In genomic region chr12:79706156-79706555, GRCh38 we compare ENCODE assay signal across 19 cellular contexts. TPM values are rescaled to one million over a fixed set of nuclear protein-coding genes. Genes with fewer than 3 reads are reported as not detected.
DNase-seq lines count a peak whose midpoint lies in the region; ATAC-seq and TF ChIP-seq lines count a peak whose summit lies in the region.
"Had no signal": no experiment of that assay in that cellular context is flagged by ENCODE, and none has a peak within 500 bp of the region (broad histone marks: within the 10 kb centered on the region; RNA-seq: fewer than 3 reads in every experiment).

No MANE protein-coding gene starts in this region.

- no peak overlapping the region for H3K27ac ChIP-seq in Karpas-422 (ENCODE audit: low read length)
- no peak overlapping the region for H3K27ac ChIP-seq in CD4-positive, alpha-beta T cell (ENCODE audit: low read depth, low read length)
- H3K27ac ChIP-seq: SK-N-MC had no signal

- no peaks in the 10 kb centered on the region for H4K20me1 ChIP-seq in Karpas-422 (ENCODE audit: insufficient read depth, low read depth, low read length)

- H3K9ac ChIP-seq in Karpas-422 (ENCODE audit: low read length), result no peak overlapping the region

- H3K36me3 Mint-ChIP-seq in HFFc6 (ENCODE audit: low read depth), result no peaks in the 10 kb centered on the region
- H3K36me3 Mint-ChIP-seq in glutamatergic neuron (ENCODE audit: unreplicated experiment), result no peaks in the 10 kb centered on the region
- H3K36me3 Mint-ChIP-seq in CD4-positive, alpha-beta T cell (ENCODE audit: low read depth), result no peaks in the 10 kb centered on the region
- H3K36me3 Mint-ChIP-seq: CD4-positive, alpha-beta memory T cell had no signal

- H3K9me2 ChIP-seq in Karpas-422 (replicated peaks; ENCODE audit: insufficient read depth, low read length), result no peaks in the 10 kb centered on the region

- intact Hi-C loops in CD4-positive, alpha-beta T cell (cut with DNase I, micrococcal nuclease), result no loop called here

- H3K4me1 Mint-ChIP-seq in HFFc6 (ENCODE audit: low read depth) (peaks cover 16% of the 10 kb centered on the region), glutamatergic neuron (ENCODE audit: low read depth, unreplicated experiment) (no peaks in the 10 kb centered on the region)
- no peaks in the 10 kb centered on the region for H3K4me1 Mint-ChIP-seq in CD4-positive, alpha-beta T cell (ENCODE audit: low read depth)
- H3K4me1 Mint-ChIP-seq: CD4-positive, alpha-beta memory T cell had no signal

- H3K4me3 ChIP-seq in Karpas-422 (ENCODE audit: low read length), result no peak overlapping the region
- H3K4me3 ChIP-seq: SK-N-MC had no signal

- no peak overlapping the region for H3K27ac Mint-ChIP-seq in HFFc6
- no peak overlapping the region for H3K27ac Mint-ChIP-seq in glutamatergic neuron (ENCODE audit: unreplicated experiment)
- no peak overlapping the region for H3K27ac Mint-ChIP-seq in CD4-positive, alpha-beta T cell
- H3K27ac Mint-ChIP-seq: CD4-positive, alpha-beta memory T cell had no signal

- no peak overlapping the region for H3K4me3 Mint-ChIP-seq in HFFc6
- H3K4me3 Mint-ChIP-seq in glutamatergic neuron (ENCODE audit: unreplicated experiment), result no peak overlapping the region
- no peak overlapping the region for H3K4me3 Mint-ChIP-seq in CD4-positive, alpha-beta T cell
- H3K4me3 Mint-ChIP-seq: CD4-positive, alpha-beta memory T cell had no signal

- H3K27me3 Mint-ChIP-seq in HFFc6 (ENCODE audit: insufficient read depth) (peaks cover 4% of the 10 kb centered on the region; the same call in 1 of the 2 replicates), glutamatergic neuron (ENCODE audit: unreplicated experiment) (peaks cover 2% of the 10 kb centered on the region)
- H3K27me3 Mint-ChIP-seq in CD4-positive, alpha-beta T cell, result peaks cover 30% of the 10 kb centered on the region

- H3K9me3 ChIP-seq in Karpas-422 (ENCODE audit: low read length), result no peaks in the 10 kb centered on the region
- H3K9me3 ChIP-seq in CD4-positive, alpha-beta T cell (ENCODE audit: control insufficient read depth, low read length), result no peaks in the 10 kb centered on the region
- H3K9me3 ChIP-seq: BE2C had no signal

- POLR2A ChIA-PET in CD4-positive, alpha-beta T cell (lab: Charles Lee), result no interaction called here

- DNase-seq in ELR (ENCODE audit: low read depth) (peak; percentile 70), HFFc6 (peak; percentile 61), amniotic epithelial cell (ENCODE audit: low read depth) (peak; percentile 35), kidney tubule cell (ENCODE audit: low spot score) (peak; percentile 37), glutamatergic neuron (no peak), Karpas-422 (no peak)
- no peak for DNase-seq in CD4-positive, alpha-beta T cell
- DNase-seq: BE2C; Calu3; CD4-positive, alpha-beta memory T cell; DMS53; IMR-90; Kasumi-1; NCI-H187 treated with DMSO at 0.1 percent for 48 hours; NCI-H2171 treated with DMSO at 0.1 percent for 48 hours; NCI-H774; Right ventricle myocardium superior had no signal

- H2AFZ ChIP-seq in Karpas-422 (ENCODE audit: low read length), result no peak overlapping the region

- ATAC-seq in CD4-positive, alpha-beta T cell (ENCODE audit: poor library complexity), result no peak
- ATAC-seq in HG03280 (IDR thresholded peaks at IDR 0.05; ENCODE audit: unreplicated experiment), result no peak

- H3K79me2 ChIP-seq in Karpas-422 (ENCODE audit: low read length), result no peaks in the 10 kb centered on the region

- H3K27me3 ChIP-seq in Karpas-422 (ENCODE audit: low read length), result no peaks in the 10 kb centered on the region
- H3K27me3 ChIP-seq in CD4-positive, alpha-beta T cell (ENCODE audit: control insufficient read depth, insufficient read depth, low read length), result no peaks in the 10 kb centered on the region

- TF ChIP-seq CTCF in HFFc6 (IDR thresholded peaks at IDR 0.05) (no peak), glutamatergic neuron (IDR thresholded peaks at IDR 0.05; ENCODE audit: partially characterized antibody, unreplicated experiment) (no peak)
- TF ChIP-seq CTCF in CD4-positive, alpha-beta T cell (IDR thresholded peaks at IDR 0.05), result no peak

- no peaks in the 10 kb centered on the region for H3K9me3 Mint-ChIP-seq in HFFc6
- H3K9me3 Mint-ChIP-seq in glutamatergic neuron (ENCODE audit: unreplicated experiment), result no peaks in the 10 kb centered on the region
- no peaks in the 10 kb centered on the region for H3K9me3 Mint-ChIP-seq in CD4-positive, alpha-beta T cell

- no peaks in the 10 kb centered on the region for H3K4me1 ChIP-seq in Karpas-422 (ENCODE audit: low read length)
- H3K4me1 ChIP-seq: BE2C had no signal

- CTCF ChIA-PET in CD4-positive, alpha-beta T cell (lab: Charles Lee), result no interaction called here

- no peaks in the 10 kb centered on the region for H3K36me3 ChIP-seq in Karpas-422 (ENCODE audit: insufficient read depth, low read length)
- H3K36me3 ChIP-seq: BE2C had no signal

- no peak overlapping the region for H3K4me2 ChIP-seq in Karpas-422 (ENCODE audit: low read depth, low read length, poor library complexity, severe bottlenecking)

RNA-seq across cellular contexts. Expression of gene PAWR, which starts 15.4 kb away (rescaled TPM):
- total RNA-seq in HFFc6 (2021; fragmentation: NEBNext Ultra II Directional; extraction: Animal tissue kit (Norgen Biotek cat#: 25700)), result 10 to 100 TPM; 55.2 to 89.4 (median 70.5) TPM
- total RNA-seq in glutamatergic neuron (ENCODE audit: unreplicated experiment), result 7.0 TPM
- 83.2 and 184 TPM in 2 replicates for total RNA-seq in Karpas-422 (2014; rRNA removed; shearing (Covaris generic); ENCODE audit: low replicate concordance)
- 1 to 10 TPM; 1.6 to 3.2 TPM for total RNA-seq in CD4-positive, alpha-beta T cell

Comparison
In these comparisons a context has a peak if more than half of its experiments do, and no peak if none do; other contexts are left out.
1. DNase-seq: peak in ELR (single experiment), HFFc6 (single experiment), amniotic epithelial cell (single experiment) and kidney tubule cell (single experiment); none in glutamatergic neuron (single experiment), Karpas-422 (single experiment) and CD4-positive, alpha-beta T cell (0 of 10).